8 cellular contexts compared by ENCODE assay signal in genomic region chr4:75724867-75725724, GRCh38. TPM values are rescaled to one million over a fixed set of nuclear protein-coding genes. Genes with fewer than 3 reads are reported as not detected.
DNase-seq lines count a peak whose midpoint lies in the region; ATAC-seq, FAIRE-seq and TF ChIP-seq lines count a peak whose summit lies in the region.

No MANE protein-coding gene starts in this region.

- TSS peak; percentile 84 for BruUV-seq in GM12878 (replicated peaks; lab: Mats Ljungman, UMichigan)

- SMC1A ChIA-PET in GM12878 (lab: Charles Lee; ENCODE audit: uncharacterized antibody, unreplicated experiment), result interaction anchor here (0.8 to 6.9 kb wide), 9 partner anchors 15 to 211 kb away, joined by 3 to 98 read pairs (median 6); partner anchors contain the start of genes G3BP2, RCHY1 and THAP6

- H3K9me3 ChIP-seq in Karpas-422 (ENCODE audit: low read length) (no peaks in the 10 kb centered on the region), GM12878 (replicated peaks; ENCODE audit: control insufficient read depth, insufficient read depth, low read length) (no peaks in the 10 kb centered on the region), sigmoid colon (no peaks in the 10 kb centered on the region)

- TF ChIP-seq POLR2A in GM12878 (IDR thresholded peaks at IDR 0.05; ENCODE audit: low read depth, low read length) (peak; percentile 84), sigmoid colon (IDR thresholded peaks at IDR 0.05) (peak in 1 of 2 donors; percentile 14)

- in situ Hi-C loops in GM12878 (cut with MboI), result no loop called here

- no peaks in the 10 kb centered on the region for H3K9me2 ChIP-seq in Karpas-422 (replicated peaks; ENCODE audit: insufficient read depth, low read length)

- no peaks in the 10 kb centered on the region for H3K27me3 ChIP-seq in Karpas-422 (ENCODE audit: low read length)
- H3K27me3 ChIP-seq in GM12878 (replicated peaks in 1 of 2; ENCODE audit: control insufficient read depth in 2 of 2, insufficient read depth in 2 of 2, low read length in 1 of 2), result no peaks in the 10 kb centered on the region
- H3K27me3 ChIP-seq in sigmoid colon, result no peaks in the 10 kb centered on the region

- H3K27ac ChIP-seq in Karpas-422 (ENCODE audit: low read length), result peak overlapping the region; percentile 41
- H3K27ac ChIP-seq in GM12878 (ENCODE audit: control insufficient read depth, insufficient read depth), result peak overlapping the region; percentile 90
- peak overlapping the region; percentile 96 to 99 (median 98) for H3K27ac ChIP-seq in sigmoid colon

- intact Hi-C loops in GM12878 (cut with micrococcal nuclease; ENCODE audit: unreplicated experiment), result loop anchor here (1.0 to 5.0 kb wide), 3 partner anchors 27 to 213 kb away; partner anchors contain the start of genes G3BP2, RCHY1 and THAP6
- intact Hi-C loops in sigmoid colon (cut with DNase I), result loop anchor here (1.0 to 5.0 kb wide), 2 partner anchors 53 to 213 kb away; partner anchors contain the start of genes RCHY1 and THAP6

- H3K4me2 ChIP-seq in Karpas-422 (ENCODE audit: low read depth, low read length, poor library complexity, severe bottlenecking), result peak overlapping the region; percentile 79
- peak overlapping the region; percentile 91 for H3K4me2 ChIP-seq in GM12878 (ENCODE audit: control insufficient read depth, insufficient read depth)

- H4K20me1 ChIP-seq in Karpas-422 (ENCODE audit: insufficient read depth, low read depth, low read length), result 0 out of 2 replicates have a peak, but pooled peaks cover 3% of the 10 kb centered on the region
- H4K20me1 ChIP-seq in GM12878 (ENCODE audit: control insufficient read depth, insufficient read depth), result no peaks in the 10 kb centered on the region

- peak overlapping the region; percentile 69; the same call in 1 of the 2 replicates for H2AFZ ChIP-seq in Karpas-422 (ENCODE audit: low read length)
- peak overlapping the region; percentile 75 for H2AFZ ChIP-seq in GM12878 (ENCODE audit: control insufficient read depth, low read depth, low read length)

- peaks cover 36% of the 10 kb centered on the region for H3K4me1 ChIP-seq in Karpas-422 (ENCODE audit: low read length)
- peaks cover 12% of the 10 kb centered on the region for H3K4me1 ChIP-seq in GM12878 (ENCODE audit: control insufficient read depth, insufficient read depth, low read length)
- peaks cover 0 to 64% (median 51%) of the 10 kb centered on the region in 4 donors for H3K4me1 ChIP-seq in sigmoid colon

- POLR2A ChIA-PET in GM12878 (lab: Charles Lee), result interaction anchor here (0.8 to 4.1 kb wide), 12 partner anchors 10 to 1492 kb away, joined by 3 to 72 read pairs (median 4); partner anchors contain the start of genes G3BP2, RCHY1 and THAP6

- H3K79me2 ChIP-seq in Karpas-422 (ENCODE audit: low read length), result peaks cover 56% of the 10 kb centered on the region
- H3K79me2 ChIP-seq in GM12878 (ENCODE audit: control insufficient read depth, insufficient read depth, low read length), result peaks cover 63% of the 10 kb centered on the region

- peak overlapping the region; percentile 85 for H3K9ac ChIP-seq in Karpas-422 (ENCODE audit: low read length)
- peak overlapping the region; percentile 95 for H3K9ac ChIP-seq in GM12878 (ENCODE audit: control insufficient read depth, insufficient read depth, low read length)

- DNase-seq in GM03348 (ENCODE audit: low spot score) (peak; percentile 86), GOT3 (lab: John Stamatoyannopoulos, UW) (peak; percentile 15), Karpas-422 (peak; percentile 80), T-helper 2 cell (peak; percentile 11 to 62 (median 32)), GM12878 (ENCODE audit: low read depth, low spot score) (peak; percentile 41), sigmoid colon (peak; percentile 88), OCI-M2 (lab: John Stamatoyannopoulos, UW; ENCODE audit: unreplicated experiment) (no peak)

- TF ChIP-seq RAD21 in GM12878 (IDR thresholded peaks at IDR 0.05; ENCODE audit: insufficient read depth, low read depth, low read length), result no peak

- WGBS in GM12878 (ENCODE audit: insufficient coverage, insufficient replicate concordance, low lambda C conversion rate, missing lambda C conversion rate), result under 1% methylated on average over 26 of the region's 50 CpGs
- WGBS in sigmoid colon, 2 donors, result 1 to 2% methylated on average over 50 of the region's 50 CpGs

- TF ChIP-seq EP300 in GM12878 (IDR thresholded peaks at IDR 0.05; ENCODE audit: borderline replicate concordance in 1 of 2, control insufficient read depth in 1 of 2, low read depth in 2 of 2, low read length in 2 of 2) (no peak), sigmoid colon (IDR thresholded peaks at IDR 0.05) (no peak)

- peak; percentile 59 for FAIRE-seq in GM12878 (lab: Jason Lieb, UNC)

- peak overlapping the region; percentile 82 for H3K4me3 ChIP-seq in Karpas-422 (ENCODE audit: low read length)
- peak overlapping the region; percentile 93 for H3K4me3 ChIP-seq in GM12878
- H3K4me3 ChIP-seq in iPS-11a (ENCODE audit: low read depth, low read length), result peak overlapping the region; percentile 93
- H3K4me3 ChIP-seq in sigmoid colon, result peak overlapping the region; percentile 74 to 94 (median 87)

- ATAC-seq in GM12878, result peak; percentile 83

- TF ChIP-seq CTCF in GM12878 (IDR thresholded peaks at IDR 0.05 in 2 of 3, conservative IDR thresholded peaks at IDR 0.05 in 1 of 3; ENCODE audit: control insufficient read depth in 2 of 3, extremely low read depth in 1 of 3, insufficient read depth in 1 of 3, low read depth in 3 of 3, low read length in 3 of 3) (no peak), sigmoid colon (IDR thresholded peaks at IDR 0.05) (no peak)

- RAD21 ChIA-PET in GM12878 (lab: Charles Lee; ENCODE audit: unreplicated experiment), result interaction anchor here (0.6 to 3.7 kb wide), 11 partner anchors 16 to 211 kb away, joined by 3 to 28 read pairs (median 4); partner anchors contain the start of genes G3BP2, RCHY1 and THAP6

- CTCF ChIA-PET in GM12878 (lab: Yijun Ruan, JAX), result interaction anchor here (0.9 to 4.8 kb wide), 19 partner anchors 8 to 211 kb away, joined by 3 to 40 read pairs (median 6); partner anchors contain the start of genes CDKL2, G3BP2, RCHY1 and THAP6

- H3K36me3 ChIP-seq in Karpas-422 (ENCODE audit: insufficient read depth, low read length), result no peaks in the 10 kb centered on the region
- H3K36me3 ChIP-seq in GM12878 (ENCODE audit: control insufficient read depth in 2 of 2, insufficient read depth in 2 of 2, low read length in 1 of 2), result no peaks in the 10 kb centered on the region; a peak in 1 of 4 replicates
- H3K36me3 ChIP-seq in sigmoid colon, result no peaks in the 10 kb centered on the region

RNA-seq across cellular contexts. Expression of gene USO1, which starts 0.7 kb away (rescaled TPM):
- total RNA-seq in Karpas-422 (2014; rRNA removed; shearing (Covaris generic); ENCODE audit: low replicate concordance), result 20.2 and 26.2 TPM in 2 replicates
- 77.8 and 90.3 TPM in 2 replicates for total RNA-seq in GM12878 (2013; cell fraction: nucleolus; rRNA removed)
- total RNA-seq in GM12878 (2014; rRNA removed) (58.9 and 69.6 TPM in 2 replicates), GM12878 (2014; rRNA removed; fragmentation: Illumina TruSeq; extraction: Trizol) (78.9 and 79.7 TPM in 2 replicates), GM12878 (2021) (44.2 and 49.2 TPM in 2 replicates), sigmoid colon (10 to 100 TPM; 66.5 to 99.4 (median 77.6) TPM)
- polyA plus RNA-seq in GM12878 (2011; ENCODE audit: low read depth), result 26.0 TPM
- polyA plus RNA-seq in GM12878 (2011; rRNA removed) (64.5 and 102 TPM in 2 replicates), GM12878 (2014; fragmentation: Illumina TruSeq; extraction: Trizol) (69.0 and 85.5 TPM in 2 replicates), GM12878 (2014; fragmentation: Nextera tagmentation; extraction: Ambion mirVana) (10 to 100 TPM; 19.4 to 25.3 TPM), GM12878 (2014; rRNA removed) (36.4 and 42.3 TPM in 2 replicates), GM12878 (2016; fragmentation: Nextera tagmentation; extraction: Ambion mirVana) (10 to 100 TPM; 60.3 to 62.9 TPM), sigmoid colon (10 to 100 TPM; 21.0 to 30.6 (median 21.6) TPM)
- 23.5 and 27.0 TPM in 2 replicates for polyA plus RNA-seq in GM12878 (2011; cell fraction: cytosol; rRNA removed)
- 26.5 and 27.0 TPM in 2 replicates for polyA plus RNA-seq in GM12878 (2011; cell fraction: nucleus; rRNA removed)
- polyA plus RNA-seq in GM12878 (2012), result 38.0 and 55.9 TPM in 2 replicates
- 35.5 and 45.0 TPM in 2 replicates for polyA minus RNA-seq in GM12878 (2011; rRNA and poly(A)+ RNA removed)
- polyA minus RNA-seq in GM12878 (2011; cell fraction: cytosol; rRNA and poly(A)+ RNA removed), result 16.2 and 21.5 TPM in 2 replicates
- polyA minus RNA-seq in GM12878 (2011; cell fraction: nucleus; rRNA and poly(A)+ RNA removed), result 13.9 and 20.7 TPM in 2 replicates

RNA-seq across cellular contexts. Expression of gene G3BP2, which starts 51.9 kb away (rescaled TPM):
- total RNA-seq in Karpas-422 (2014; rRNA removed; shearing (Covaris generic); ENCODE audit: low replicate concordance), result 50.5 and 81.0 TPM in 2 replicates
- total RNA-seq in GM12878 (2013; cell fraction: nucleolus; rRNA removed), result 106 and 108 TPM in 2 replicates
- 107 and 123 TPM in 2 replicates for total RNA-seq in GM12878 (2014; rRNA removed)
- total RNA-seq in GM12878 (2014; rRNA removed; fragmentation: Illumina TruSeq; extraction: Trizol), result 145 and 149 TPM in 2 replicates
- 160 and 167 TPM in 2 replicates for total RNA-seq in GM12878 (2021)
- 56.2 TPM for polyA plus RNA-seq in GM12878 (2011; ENCODE audit: low read depth)
- polyA plus RNA-seq in GM12878 (2011; rRNA removed), result 112 and 166 TPM in 2 replicates
- polyA plus RNA-seq in GM12878 (2011; cell fraction: cytosol; rRNA removed), result 39.6 and 49.1 TPM in 2 replicates
- 37.8 and 48.3 TPM in 2 replicates for polyA plus RNA-seq in GM12878 (2011; cell fraction: nucleus; rRNA removed)
- polyA plus RNA-seq in GM12878 (2012), result 69.8 and 79.6 TPM in 2 replicates
- 176 and 211 TPM in 2 replicates for polyA plus RNA-seq in GM12878 (2014; fragmentation: Illumina TruSeq; extraction: Trizol)
- polyA plus RNA-seq in GM12878 (2014; fragmentation: Nextera tagmentation; extraction: Ambion mirVana), result 10 to 100 TPM; 22.2 to 27.9 TPM
- polyA plus RNA-seq in GM12878 (2014; rRNA removed), result 81.8 and 97.1 TPM in 2 replicates
- 10 to 100 TPM; 62.7 to 67.7 TPM for polyA plus RNA-seq in GM12878 (2016; fragmentation: Nextera tagmentation; extraction: Ambion mirVana)
- 74.1 and 93.0 TPM in 2 replicates for polyA minus RNA-seq in GM12878 (2011; rRNA and poly(A)+ RNA removed)
- polyA minus RNA-seq in GM12878 (2011; cell fraction: cytosol; rRNA and poly(A)+ RNA removed), result 36.3 and 40.0 TPM in 2 replicates
- polyA minus RNA-seq in GM12878 (2011; cell fraction: nucleus; rRNA and poly(A)+ RNA removed), result 26.8 and 45.4 TPM in 2 replicates
- 100 to 1,000 TPM; 102 to 141 (median 119) TPM for total RNA-seq in sigmoid colon
- 10 to 100 TPM; 60.7 to 83.7 (median 61.7) TPM for polyA plus RNA-seq in sigmoid colon

Comparison
In these comparisons a context has a peak if more than half of its experiments do, and no peak if none do; other contexts are left out.
1. H3K27ac ChIP-seq: peak in every context shown above with its lines; median percentile 98 in sigmoid colon; 90 in GM12878; 41 in Karpas-422.